In the genomic region with DNA sequence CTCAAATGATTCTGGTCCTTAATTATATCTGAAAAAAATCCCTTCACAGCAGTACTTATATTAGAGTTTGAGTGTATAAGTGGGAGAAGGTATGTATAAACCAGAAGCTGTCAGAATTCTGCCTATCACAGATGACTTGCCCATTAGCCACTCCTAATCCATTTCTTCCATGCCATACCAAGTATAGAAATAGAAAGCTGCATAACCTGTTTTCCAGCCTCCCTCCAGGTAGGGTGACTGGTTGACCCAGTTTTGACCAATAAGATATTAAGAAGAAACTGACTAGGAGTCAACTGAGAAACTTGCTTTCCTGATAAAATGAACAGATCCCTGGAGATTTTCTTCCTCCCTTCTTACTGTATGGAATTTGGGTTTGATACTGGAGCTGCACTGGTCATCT, we compare ENCODE assay signal across 19 cellular contexts.
DNase-seq lines count a peak whose midpoint lies in the region; ATAC-seq and TF ChIP-seq lines count a peak whose summit lies in the region.
"Had no signal": no experiment of that assay in that cellular context is flagged by ENCODE, and none has a peak within 500 bp of the region (broad histone marks: within the 10 kb centered on the region; RNA-seq: fewer than 3 reads in every experiment).

No MANE protein-coding gene starts in this region.

- TF ChIP-seq CTCF in Calu3 (IDR thresholded peaks at IDR 0.05; ENCODE audit: unreplicated experiment), result no peak
- TF ChIP-seq CTCF in epithelial cell of esophagus (IDR thresholded peaks at IDR 0.05; ENCODE audit: insufficient read depth, low read depth, low read length, missing control alignments), result no peak

- no peak overlapping the region for H3K4me3 Mint-ChIP-seq in Calu3 (ENCODE audit: low read depth, unreplicated experiment)
- H3K4me3 Mint-ChIP-seq: CD4-positive, alpha-beta T cell had no signal

- H3K36me3 Mint-ChIP-seq in Calu3 (ENCODE audit: insufficient read depth, unreplicated experiment), result no peaks in the 10 kb centered on the region
- H3K36me3 Mint-ChIP-seq in activated naive CD4-positive, alpha-beta T cell treated with anti-CD3 and anti-CD28 coated beads, Interleukin-2, amount 50 U/mL, for 72 hours, result no peaks in the 10 kb centered on the region

- DNase-seq in Calu3 (peak; percentile 45), HPDE6-E6E7 (ENCODE audit: extremely low spot score) (peak; percentile 40), epithelial cell of esophagus (ENCODE audit: low read depth) (peak; percentile 80), left kidney (ENCODE audit: low read depth, low spot score) (peak; percentile 3), activated gamma-delta T cell (lab: John Stamatoyannopoulos, UW) (no peak)
- DNase-seq in activated naive CD4-positive, alpha-beta T cell treated with anti-CD3 and anti-CD28 coated beads, Interleukin-2, amount 50 U/mL, for 72 hours (ENCODE audit: low spot score in 2 of 2), result no peak
- DNase-seq: CD4-positive, alpha-beta T cell; DMS153; IMR-90; MG63; NCI-H1048; NCI-H1436 treated with DMSO at 0.1 percent for 48 hours; NCI-H2029 treated with DMSO at 0.1 percent for 48 hours; NCI-H774; OCI-M1 had no signal

- H3K27me3 Mint-ChIP-seq in Calu3 (ENCODE audit: unreplicated experiment), result no peaks in the 10 kb centered on the region
- H3K27me3 Mint-ChIP-seq: CD4-positive, alpha-beta T cell had no signal

- H3K4me1 Mint-ChIP-seq in Calu3 (ENCODE audit: low read depth, unreplicated experiment), result no peaks in the 10 kb centered on the region

- ATAC-seq in HG02763 (IDR thresholded peaks at IDR 0.05; ENCODE audit: unreplicated experiment), result no peak
- no peak for ATAC-seq in activated naive CD4-positive, alpha-beta T cell treated with anti-CD3 and anti-CD28 coated beads, Interleukin-2, amount 50 U/mL, for 72 hours
- ATAC-seq in GM19023 (IDR thresholded peaks at IDR 0.05; ENCODE audit: unreplicated experiment), result no peak
- ATAC-seq: A549 had no signal

- H3K4me3 ChIP-seq in epithelial cell of esophagus (ENCODE audit: low read length), result no peak overlapping the region
- H3K4me3 ChIP-seq: A549, MG63, SJSA1 had no signal

- H3K27ac Mint-ChIP-seq in Calu3 (ENCODE audit: unreplicated experiment), result no peak overlapping the region
- no peak overlapping the region for H3K27ac Mint-ChIP-seq in activated naive CD4-positive, alpha-beta T cell treated with anti-CD3 and anti-CD28 coated beads, Interleukin-2, amount 50 U/mL, for 72 hours
- H3K27ac Mint-ChIP-seq: CD4-positive, alpha-beta T cell had no signal

- CTCF ChIA-PET in Calu3 (lab: Charles Lee), result no interaction called here

- intact Hi-C loops in Calu3 (cut with micrococcal nuclease; ENCODE audit: unreplicated experiment), result no loop called here

- BruUV-seq in Calu3 (replicated peaks; lab: Mats Ljungman, UMichigan), result no TSS peak

- no peaks in the 10 kb centered on the region for H3K9me3 Mint-ChIP-seq in Calu3 (ENCODE audit: low read depth, unreplicated experiment)
- no peaks in the 10 kb centered on the region for H3K9me3 Mint-ChIP-seq in activated naive CD4-positive, alpha-beta T cell treated with anti-CD3 and anti-CD28 coated beads, Interleukin-2, amount 50 U/mL, for 72 hours

Comparison
In these comparisons a context has a peak if more than half of its experiments do, and no peak if none do; other contexts are left out.
1. DNase-seq: peak in Calu3 (single experiment), HPDE6-E6E7 (single experiment), epithelial cell of esophagus (single experiment) and left kidney (single experiment); none in activated gamma-delta T cell (single experiment) and activated naive CD4-positive, alpha-beta T cell treated with anti-CD3 and anti-CD28 coated beads, Interleukin-2, amount 50 U/mL, for 72 hours (0 of 2).